Comparison of ENCODE assay signal across 1 cellular context in genomic region chr10:12556057-12556456, GRCh38.
TF ChIP-seq lines count a peak whose summit lies in the region.

No MANE protein-coding gene starts in this region.

TF ChIP-seq in IMR-90, 13 proteins besides CTCF, POLR2A, EP300 and RAD21:
- TF ChIP-seq CEBPB (IDR thresholded peaks at IDR 0.05; ENCODE audit: low read depth, low read length) = no peak
- TF ChIP-seq USF2 (IDR thresholded peaks at IDR 0.05; ENCODE audit: low read depth, low read length) = no peak
